ENCODE assay signal across 33 cellular contexts in genomic region chr9:13628526-13628925, GRCh38.
"Had no signal": no experiment of that assay in that cellular context is flagged by ENCODE, and none has a peak within 500 bp of the region (broad histone marks: within the 10 kb centered on the region; RNA-seq: fewer than 3 reads in every experiment).

No MANE protein-coding gene starts in this region.

- H3K36me3 ChIP-seq: adrenal gland, esophagus squamous epithelium, gastrocnemius medialis, heart right ventricle had no signal

- H3K27ac Mint-ChIP-seq: activated CD4-positive, alpha-beta memory T cell treated with anti-CD3 and anti-CD28 coated beads for 36 hours; activated CD4-positive, alpha-beta T cell treated with anti-CD3 and anti-CD28 coated beads for 36 hours; activated CD4-positive, alpha-beta T cell treated with anti-CD3 and anti-CD28 coated beads, Interleukin-2, amount 10 ng/mL, durations not matched to agents 24 days and 14 days; activated CD8-positive, alpha-beta memory T cell treated with anti-CD3 and anti-CD28 coated beads, Interleukin-2, amount 10 ng/mL, durations not matched to agents 7 days and 5 days; activated CD8-positive, alpha-beta T cell treated with anti-CD3 and anti-CD28 coated beads, Interleukin-2, amount 10 ng/mL, durations not matched to agents 7 days and 5 days; activated naive CD4-positive, alpha-beta T cell treated with anti-CD3 and anti-CD28 coated beads for 36 hours; activated naive CD4-positive, alpha-beta T cell treated with anti-CD3 and anti-CD28 coated beads, Interleukin-2, amount 50 U/mL, for 24 hours; activated naive CD8-positive, alpha-beta T cell treated with anti-CD3 and anti-CD28 coated beads for 36 hours; activated naive CD8-positive, alpha-beta T cell treated with anti-CD3 and anti-CD28 coated beads, Interleukin-2, amount 50 U/mL, for 24 hours; activated T-helper 1 cell treated with anti-CD3 and anti-CD28 coated beads, Interleukin-12 subunit alpha, Interleukin-12 subunit beta, Interleukin-2, Interleukin-4 antibody, amounts not matched to agents 30 ng/mL and 10 ng/mL and 1 ng/mL, durations not matched to agents 14 hours and 24 hours and 36 hours; activated T-helper 2 cell treated with anti-CD3 and anti-CD28 coated beads, Interferon-gamma antibody, Interleukin-2, Interleukin-4, amounts not matched to agents 10 μg/mL and 5 μg/mL and 100 μg/mL, durations not matched to agents 14 hours and 24 hours and 36 hours; effector memory CD8-positive, alpha-beta T cell had no signal

- H3K27ac ChIP-seq: adrenal gland, body of pancreas, epithelial cell of prostate, esophagus squamous epithelium, gastrocnemius medialis, heart right ventricle had no signal

- DNase-seq: activated CD4-positive, alpha-beta memory T cell treated with anti-CD3 and anti-CD28 coated beads for 36 hours; activated CD4-positive, alpha-beta T cell treated with anti-CD3 and anti-CD28 coated beads for 36 hours; activated CD4-positive, alpha-beta T cell treated with anti-CD3 and anti-CD28 coated beads, Interleukin-2, amount 10 ng/mL, durations not matched to agents 24 days and 14 days; activated CD4-positive, CD25-positive, alpha-beta regulatory T cell; activated CD4-positive, CD25-positive, alpha-beta regulatory T cell treated with anti-CD3 and anti-CD28 coated beads, Interleukin-2, amount 50 U/mL, for 72 hours; activated CD8-positive, alpha-beta memory T cell treated with anti-CD3 and anti-CD28 coated beads, Interleukin-2, amount 10 ng/mL, durations not matched to agents 7 days and 5 days; activated CD8-positive, alpha-beta memory T cell treated with anti-CD3 and anti-CD28 coated beads, Interleukin-2, amount 50 U/mL, for 4 hours; activated CD8-positive, alpha-beta T cell treated with anti-CD3 and anti-CD28 coated beads, Interleukin-2, amount 10 ng/mL, durations not matched to agents 7 days and 5 days; activated effector memory CD4-positive, alpha-beta T cell treated with anti-CD3 and anti-CD28 coated beads, Interleukin-2, amount 50 U/mL, for 16 hours; activated naive CD4-positive, alpha-beta T cell treated with anti-CD3 and anti-CD28 coated beads for 36 hours; activated naive CD8-positive, alpha-beta T cell treated with anti-CD3 and anti-CD28 coated beads for 36 hours; activated naive CD8-positive, alpha-beta T cell treated with anti-CD3 and anti-CD28 coated beads, Interleukin-2, amount 50 U/mL, for 24 hours; activated T-cell treated with anti-CD3 and anti-CD28 coated beads, Interleukin-2, amount 50 U/mL, for 1 hour; activated T-cell treated with anti-CD3 and anti-CD28 coated beads, Interleukin-2, amount 50 U/mL, for 48 hours; adrenal gland; amygdala; aorta; body of pancreas; cortex of kidney; dermis blood vessel endothelial cell; effector CD4-positive, alpha-beta T cell; effector memory CD8-positive, alpha-beta T cell; esophagus squamous epithelium; foreskin fibroblast; gastrocnemius medialis; glutamatergic neuron; heart right ventricle; T-helper 2 cell had no signal

- H3K4me1 ChIP-seq: adrenal gland, body of pancreas, esophagus squamous epithelium, gastrocnemius medialis, heart right ventricle had no signal

- H3K9me3 ChIP-seq: adrenal gland, body of pancreas, esophagus squamous epithelium, gastrocnemius medialis had no signal

- H3K27me3 Mint-ChIP-seq: activated CD4-positive, alpha-beta memory T cell treated with anti-CD3 and anti-CD28 coated beads for 36 hours; activated CD4-positive, alpha-beta T cell treated with anti-CD3 and anti-CD28 coated beads for 36 hours; activated CD4-positive, alpha-beta T cell treated with anti-CD3 and anti-CD28 coated beads, Interleukin-2, amount 10 ng/mL, durations not matched to agents 24 days and 14 days; activated CD8-positive, alpha-beta memory T cell treated with anti-CD3 and anti-CD28 coated beads, Interleukin-2, amount 10 ng/mL, durations not matched to agents 7 days and 5 days; activated naive CD4-positive, alpha-beta T cell treated with anti-CD3 and anti-CD28 coated beads, Interleukin-2, amount 50 U/mL, for 24 hours; activated naive CD8-positive, alpha-beta T cell treated with anti-CD3 and anti-CD28 coated beads for 36 hours; activated naive CD8-positive, alpha-beta T cell treated with anti-CD3 and anti-CD28 coated beads, Interleukin-2, amount 50 U/mL, for 24 hours; central memory CD8-positive, alpha-beta T cell; effector memory CD8-positive, alpha-beta T cell had no signal

- H3K36me3 Mint-ChIP-seq: activated CD4-positive, alpha-beta memory T cell treated with anti-CD3 and anti-CD28 coated beads for 36 hours; activated CD8-positive, alpha-beta memory T cell treated with anti-CD3 and anti-CD28 coated beads, Interleukin-2, amount 10 ng/mL, durations not matched to agents 7 days and 5 days; activated naive CD4-positive, alpha-beta T cell treated with anti-CD3 and anti-CD28 coated beads, Interleukin-2, amount 50 U/mL, for 24 hours; activated naive CD8-positive, alpha-beta T cell treated with anti-CD3 and anti-CD28 coated beads for 36 hours had no signal

- H3K4me1 Mint-ChIP-seq: activated CD4-positive, alpha-beta T cell treated with anti-CD3 and anti-CD28 coated beads for 36 hours; activated CD4-positive, alpha-beta T cell treated with anti-CD3 and anti-CD28 coated beads, Interleukin-2, amount 10 ng/mL, durations not matched to agents 24 days and 14 days; activated CD8-positive, alpha-beta memory T cell treated with anti-CD3 and anti-CD28 coated beads, Interleukin-2, amount 10 ng/mL, durations not matched to agents 7 days and 5 days; activated naive CD4-positive, alpha-beta T cell treated with anti-CD3 and anti-CD28 coated beads, Interleukin-2, amount 50 U/mL, for 24 hours; activated naive CD8-positive, alpha-beta T cell treated with anti-CD3 and anti-CD28 coated beads for 36 hours; activated naive CD8-positive, alpha-beta T cell treated with anti-CD3 and anti-CD28 coated beads, Interleukin-2, amount 50 U/mL, for 24 hours; central memory CD8-positive, alpha-beta T cell had no signal

- H3K4me3 Mint-ChIP-seq: activated CD4-positive, alpha-beta memory T cell treated with anti-CD3 and anti-CD28 coated beads for 36 hours; activated CD4-positive, alpha-beta T cell treated with anti-CD3 and anti-CD28 coated beads for 36 hours; activated CD4-positive, alpha-beta T cell treated with anti-CD3 and anti-CD28 coated beads, Interleukin-2, amount 10 ng/mL, durations not matched to agents 24 days and 14 days; activated CD8-positive, alpha-beta memory T cell treated with anti-CD3 and anti-CD28 coated beads, Interleukin-2, amount 10 ng/mL, durations not matched to agents 7 days and 5 days; activated CD8-positive, alpha-beta T cell treated with anti-CD3 and anti-CD28 coated beads, Interleukin-2, amount 10 ng/mL, durations not matched to agents 7 days and 5 days; activated naive CD4-positive, alpha-beta T cell treated with anti-CD3 and anti-CD28 coated beads for 36 hours; activated naive CD4-positive, alpha-beta T cell treated with anti-CD3 and anti-CD28 coated beads, Interleukin-2, amount 50 U/mL, for 24 hours; activated naive CD8-positive, alpha-beta T cell treated with anti-CD3 and anti-CD28 coated beads for 36 hours; activated naive CD8-positive, alpha-beta T cell treated with anti-CD3 and anti-CD28 coated beads, Interleukin-2, amount 50 U/mL, for 24 hours; activated T-helper 1 cell treated with anti-CD3 and anti-CD28 coated beads, Interleukin-12 subunit alpha, Interleukin-12 subunit beta, Interleukin-2, Interleukin-4 antibody, amounts not matched to agents 30 ng/mL and 10 ng/mL and 1 ng/mL, durations not matched to agents 14 hours and 24 hours and 36 hours; central memory CD8-positive, alpha-beta T cell; effector memory CD8-positive, alpha-beta T cell had no signal

- H3K4me3 ChIP-seq: adrenal gland, body of pancreas, esophagus squamous epithelium, gastrocnemius medialis, heart right ventricle had no signal

- ATAC-seq: activated CD4-positive, alpha-beta T cell treated with anti-CD3 and anti-CD28 coated beads for 36 hours; activated CD8-positive, alpha-beta memory T cell treated with anti-CD3 and anti-CD28 coated beads, Interleukin-2, amount 10 ng/mL, durations not matched to agents 7 days and 5 days; activated CD8-positive, alpha-beta T cell treated with anti-CD3 and anti-CD28 coated beads, Interleukin-2, amount 10 ng/mL, durations not matched to agents 7 days and 5 days; activated naive CD8-positive, alpha-beta T cell treated with anti-CD3 and anti-CD28 coated beads, Interleukin-2, amount 50 U/mL, for 24 hours; body of pancreas; effector memory CD8-positive, alpha-beta T cell; gastrocnemius medialis; heart right ventricle had no signal

- H3K27me3 ChIP-seq: adrenal gland, body of pancreas, esophagus squamous epithelium, gastrocnemius medialis, heart right ventricle had no signal
